In genomic region chr6:8020083-8020482, GRCh38 we compare ENCODE assay signal across 5 cellular contexts.
"Had no signal": no experiment of that assay in that cellular context is flagged by ENCODE, and none has a peak within 500 bp of the region (broad histone marks: within the 10 kb centered on the region; RNA-seq: fewer than 3 reads in every experiment).

No MANE protein-coding gene starts in this region.

- ATAC-seq: K562 had no signal

- H3K4me3 ChIP-seq: K562 had no signal

- DNase-seq: GOT3, H7, HCEC 1CT, IMR-90 had no signal
